Comparison of ENCODE assay signal across 26 cellular contexts in genomic region chr1:43404353-43404752, GRCh38.
"Had no signal": no experiment of that assay in that cellular context is flagged by ENCODE, and none has a peak within 500 bp of the region (broad histone marks: within the 10 kb centered on the region; RNA-seq: fewer than 3 reads in every experiment).

No MANE protein-coding gene starts in this region.

- H3K9me3 ChIP-seq: left ventricle myocardium inferior, lower lobe of right lung, thoracic aorta, vagina had no signal

- H3K9ac ChIP-seq: neural progenitor cell, parathyroid adenoma had no signal

- H3K4me3 ChIP-seq: coronary artery, left ventricle myocardium inferior, lower lobe of right lung, neural progenitor cell, smooth muscle cell, thoracic aorta, vagina had no signal

- DNase-seq: dermis blood vessel endothelial cell; effector memory CD4-positive, alpha-beta T cell; hypothalamus; immature natural killer cell; islet precursor cell; kidney glomerular epithelial cell; left colon; left ventricle myocardium inferior; lower lobe of right lung; stimulated activated CD4-positive, alpha-beta T cell treated with anti-CD3 and anti-CD28 coated beads, Interleukin-12 subunit alpha, Interleukin-12 subunit beta, amount 100 ng/mL, for 4 hours; stimulated activated CD4-positive, alpha-beta T cell treated with anti-CD3 and anti-CD28 coated beads, Interleukin-1b, Interleukin-23, amount 100 ng/mL, for 48 hours; stimulated activated CD4-positive, alpha-beta T cell treated with anti-CD3 and anti-CD28 coated beads, Interleukin-4, amount 100 ng/mL, for 1 hour; stimulated activated CD8-positive, alpha-beta memory T cell treated with anti-CD3 and anti-CD28 coated beads, Interleukin-4, amount 100 ng/mL, for 48 hours; stimulated activated naive CD4-positive, alpha-beta T cell; trophoblast cell had no signal

- H3K27ac ChIP-seq: coronary artery, left ventricle myocardium inferior, lower lobe of right lung, neural progenitor cell, parathyroid adenoma, thoracic aorta, vagina had no signal

- H3K27me3 ChIP-seq: neural progenitor cell, vagina had no signal

- FAIRE-seq: endometrium, frontal cortex had no signal

- H3K4me3 Mint-ChIP-seq: immature natural killer cell; natural killer cell treated with Interleukin-12 subunit alpha and Interleukin-12 subunit beta and Interleukin-15 and Interleukin-18, amount 100 ng/mL, for 72 hours; neural progenitor cell had no signal

- H3K9me3 Mint-ChIP-seq: immature natural killer cell; natural killer cell treated with Interleukin-12 subunit alpha and Interleukin-12 subunit beta and Interleukin-15 and Interleukin-18, amount 100 ng/mL, for 72 hours; neural progenitor cell had no signal

- ATAC-seq: lower lobe of right lung; natural killer cell treated with Interleukin-12 subunit alpha and Interleukin-12 subunit beta and Interleukin-15 and Interleukin-18, amount 100 ng/mL, for 72 hours; sciatic nerve had no signal

- H3K4me1 ChIP-seq: lower lobe of right lung, neural progenitor cell, vagina had no signal

- H3K4me1 Mint-ChIP-seq: neural progenitor cell had no signal

- H3K27me3 Mint-ChIP-seq: natural killer cell treated with Interleukin-12 subunit alpha and Interleukin-12 subunit beta and Interleukin-15 and Interleukin-18, amount 100 ng/mL, for 72 hours; progenitor cell of endocrine pancreas had no signal

- H2AFZ ChIP-seq: neural progenitor cell, parathyroid adenoma had no signal

- H3K4me2 ChIP-seq: neural progenitor cell, smooth muscle cell had no signal

- H3K27ac Mint-ChIP-seq: immature natural killer cell; natural killer cell treated with Interleukin-12 subunit alpha and Interleukin-12 subunit beta and Interleukin-15 and Interleukin-18, amount 100 ng/mL, for 72 hours; neural progenitor cell; progenitor cell of endocrine pancreas had no signal

- H3K36me3 ChIP-seq: neural progenitor cell had no signal
